ENCODE assay signal across 9 cellular contexts in genomic region chr19:51552996-51553725, GRCh38. TPM values are rescaled to one million over a fixed set of nuclear protein-coding genes. Genes with fewer than 3 reads are reported as not detected.
DNase-seq lines count a peak whose midpoint lies in the region; ATAC-seq, FAIRE-seq and TF ChIP-seq lines count a peak whose summit lies in the region.
"Had no signal": no experiment of that assay in that cellular context is flagged by ENCODE, and none has a peak within 500 bp of the region (broad histone marks: within the 10 kb centered on the region; RNA-seq: fewer than 3 reads in every experiment).

No MANE protein-coding gene starts in this region.

- CTCF ChIA-PET in Caco-2 (lab: Charles Lee): no interaction called here
- CTCF ChIA-PET in activated CD8-positive, alpha-beta T cell treated with anti-CD3 and anti-CD28 coated beads for 36 hours (lab: Charles Lee): interaction anchor here (1.6 to 2.1 kb wide), 2 partner anchors 80 to 131 kb away, joined by 5 read pairs; no protein-coding TSS in a partner anchor

- POLR2A ChIA-PET in Caco-2 (lab: Charles Lee): no interaction called here
- POLR2A ChIA-PET in activated CD8-positive, alpha-beta T cell treated with anti-CD3 and anti-CD28 coated beads for 36 hours (lab: Charles Lee): no interaction called here

- peaks cover 10% of the 10 kb centered on the region for H3K4me1 ChIP-seq in Caco-2

- H3K27me3 ChIP-seq in Caco-2 (replicated peaks; ENCODE audit: control insufficient read depth, insufficient read depth, low read length): no peaks in the 10 kb centered on the region

- H3K9me3 Mint-ChIP-seq in Caco-2 (ENCODE audit: unreplicated experiment): no peaks in the 10 kb centered on the region
- no peaks in the 10 kb centered on the region for H3K9me3 Mint-ChIP-seq in activated CD8-positive, alpha-beta T cell treated with anti-CD3 and anti-CD28 coated beads for 36 hours
- H3K9me3 Mint-ChIP-seq in activated T-helper 2 cell treated with anti-CD3 and anti-CD28 coated beads, Interferon-gamma antibody, Interleukin-2, Interleukin-4, amounts not matched to agents 10 μg/mL and 5 μg/mL and 100 μg/mL, durations not matched to agents 14 hours and 24 hours and 36 hours: no peaks in the 10 kb centered on the region

- H3K4me3 ChIP-seq in Caco-2 (ENCODE audit: low read depth, low read length): no peak overlapping the region

- DNase-seq in Caco-2 (peak; percentile 83 to 88), Kasumi-1 (lab: John Stamatoyannopoulos, UW) (peak; percentile 56), frontal cortex (ENCODE audit: low spot score in 2 of 2) (peak; percentile 10 to 33), pons (ENCODE audit: low spot score) (peak; percentile 35), NCI-H1105 treated with DMSO at 0.1 percent for 48 hours (lab: John Stamatoyannopoulos, UW) (no peak)
- DNase-seq in activated CD8-positive, alpha-beta T cell treated with anti-CD3 and anti-CD28 coated beads for 36 hours: peak; percentile 52
- no peak for DNase-seq in activated T-helper 2 cell treated with anti-CD3 and anti-CD28 coated beads, Interferon-gamma antibody, Interleukin-2, Interleukin-4, amounts not matched to agents 10 μg/mL and 5 μg/mL and 100 μg/mL, durations not matched to agents 14 hours and 24 hours and 36 hours (ENCODE audit: low spot score)

- H3K27ac Mint-ChIP-seq in Caco-2 (ENCODE audit: unreplicated experiment): no peak overlapping the region
- H3K27ac Mint-ChIP-seq in activated CD8-positive, alpha-beta T cell treated with anti-CD3 and anti-CD28 coated beads for 36 hours: no peak overlapping the region
- no peak overlapping the region for H3K27ac Mint-ChIP-seq in activated T-helper 2 cell treated with anti-CD3 and anti-CD28 coated beads, Interferon-gamma antibody, Interleukin-2, Interleukin-4, amounts not matched to agents 10 μg/mL and 5 μg/mL and 100 μg/mL, durations not matched to agents 14 hours and 24 hours and 36 hours
- H3K27ac Mint-ChIP-seq: activated naive CD4-positive, alpha-beta T cell treated with anti-CD3 and anti-CD28 coated beads, Interleukin-2, amount 50 U/mL, for 24 hours had no signal

- H3K4me1 Mint-ChIP-seq in Caco-2 (ENCODE audit: low read depth, unreplicated experiment): peaks cover 8% of the 10 kb centered on the region
- H3K4me1 Mint-ChIP-seq in activated CD8-positive, alpha-beta T cell treated with anti-CD3 and anti-CD28 coated beads for 36 hours (ENCODE audit: low read depth): peaks cover 10% of the 10 kb centered on the region
- peaks cover 38% of the 10 kb centered on the region for H3K4me1 Mint-ChIP-seq in activated T-helper 2 cell treated with anti-CD3 and anti-CD28 coated beads, Interferon-gamma antibody, Interleukin-2, Interleukin-4, amounts not matched to agents 10 μg/mL and 5 μg/mL and 100 μg/mL, durations not matched to agents 14 hours and 24 hours and 36 hours (ENCODE audit: low read depth)

- no peaks in the 10 kb centered on the region for H3K36me3 ChIP-seq in Caco-2 (ENCODE audit: control insufficient read depth, insufficient read depth, low read length)

- H3K4me3 Mint-ChIP-seq in Caco-2 (ENCODE audit: unreplicated experiment): no peak overlapping the region
- H3K4me3 Mint-ChIP-seq in activated CD8-positive, alpha-beta T cell treated with anti-CD3 and anti-CD28 coated beads for 36 hours: no peak overlapping the region
- no peak overlapping the region for H3K4me3 Mint-ChIP-seq in activated T-helper 2 cell treated with anti-CD3 and anti-CD28 coated beads, Interferon-gamma antibody, Interleukin-2, Interleukin-4, amounts not matched to agents 10 μg/mL and 5 μg/mL and 100 μg/mL, durations not matched to agents 14 hours and 24 hours and 36 hours (ENCODE audit: low read depth)
- H3K4me3 Mint-ChIP-seq: activated naive CD4-positive, alpha-beta T cell treated with anti-CD3 and anti-CD28 coated beads, Interleukin-2, amount 50 U/mL, for 24 hours had no signal

- peaks cover 6% of the 10 kb centered on the region; the same call in 1 of the 2 replicates for H3K9me3 ChIP-seq in Caco-2

- no peak for ATAC-seq in activated CD8-positive, alpha-beta T cell treated with anti-CD3 and anti-CD28 coated beads for 36 hours
- ATAC-seq in GM21381 (IDR thresholded peaks at IDR 0.05; ENCODE audit: unreplicated experiment): no peak

- no peaks in the 10 kb centered on the region for H3K27me3 Mint-ChIP-seq in Caco-2 (ENCODE audit: insufficient read depth, unreplicated experiment)
- peaks cover 49% of the 10 kb centered on the region for H3K27me3 Mint-ChIP-seq in activated CD8-positive, alpha-beta T cell treated with anti-CD3 and anti-CD28 coated beads for 36 hours
- peaks cover 31% of the 10 kb centered on the region for H3K27me3 Mint-ChIP-seq in activated T-helper 2 cell treated with anti-CD3 and anti-CD28 coated beads, Interferon-gamma antibody, Interleukin-2, Interleukin-4, amounts not matched to agents 10 μg/mL and 5 μg/mL and 100 μg/mL, durations not matched to agents 14 hours and 24 hours and 36 hours (ENCODE audit: low read depth)

- no peaks in the 10 kb centered on the region for H3K36me3 Mint-ChIP-seq in Caco-2 (ENCODE audit: insufficient read depth, unreplicated experiment)
- H3K36me3 Mint-ChIP-seq in activated CD8-positive, alpha-beta T cell treated with anti-CD3 and anti-CD28 coated beads for 36 hours (ENCODE audit: low read depth): no peaks in the 10 kb centered on the region
- no peaks in the 10 kb centered on the region for H3K36me3 Mint-ChIP-seq in activated T-helper 2 cell treated with anti-CD3 and anti-CD28 coated beads, Interferon-gamma antibody, Interleukin-2, Interleukin-4, amounts not matched to agents 10 μg/mL and 5 μg/mL and 100 μg/mL, durations not matched to agents 14 hours and 24 hours and 36 hours (ENCODE audit: low read depth)
- H3K36me3 Mint-ChIP-seq: activated naive CD4-positive, alpha-beta T cell treated with anti-CD3 and anti-CD28 coated beads, Interleukin-2, amount 50 U/mL, for 24 hours had no signal

- no peak for TF ChIP-seq CTCF in Caco-2 (IDR thresholded peaks at IDR 0.05; ENCODE audit: insufficient read depth in 1 of 2, low read depth in 1 of 2, low read length in 1 of 2, severe bottlenecking in 1 of 2, unreplicated experiment in 1 of 2)
- no peak for TF ChIP-seq CTCF in activated CD8-positive, alpha-beta T cell treated with anti-CD3 and anti-CD28 coated beads for 36 hours (IDR thresholded peaks at IDR 0.05)

- no TSS peak for BruUV-seq in Caco-2 (replicated peaks; lab: Mats Ljungman, UMichigan)

- intact Hi-C loops in Caco-2 (cut with micrococcal nuclease; ENCODE audit: unreplicated experiment): no loop called here
- intact Hi-C loops in activated CD8-positive, alpha-beta T cell treated with anti-CD3 and anti-CD28 coated beads for 36 hours (cut with micrococcal nuclease): no loop called here
- intact Hi-C loops in activated T-helper 2 cell treated with anti-CD3 and anti-CD28 coated beads, Interferon-gamma antibody, Interleukin-2, Interleukin-4, amounts not matched to agents 10 μg/mL and 5 μg/mL and 100 μg/mL, durations not matched to agents 14 hours and 24 hours and 36 hours (cut with micrococcal nuclease): no loop called here

- FAIRE-seq in frontal cortex (lab: Jason Lieb, UNC): no peak

RNA-seq across cellular contexts. Expression of gene ZNF175, which starts 17.9 kb away (rescaled TPM):
- 8.7 and 11.5 TPM in 2 replicates for total RNA-seq in Caco-2 (2022)
- total RNA-seq in activated CD8-positive, alpha-beta T cell treated with anti-CD3 and anti-CD28 coated beads for 36 hours: 1 to 10 TPM; 6.6 to 8.0 TPM
- total RNA-seq in frontal cortex: 7.3 TPM
- total RNA-seq in activated T-helper 2 cell treated with anti-CD3 and anti-CD28 coated beads, Interferon-gamma antibody, Interleukin-2, Interleukin-4, amounts not matched to agents 10 μg/mL and 5 μg/mL and 100 μg/mL, durations not matched to agents 14 hours and 24 hours and 36 hours: 11.0 and 13.4 TPM in 2 replicates

RNA-seq across cellular contexts. Expression of gene SIGLEC6, which starts 21.7 kb away (rescaled TPM):
- total RNA-seq in Caco-2 (2022) (10.0 and 14.3 TPM in 2 replicates), frontal cortex (not detected)
- not detected for total RNA-seq in activated CD8-positive, alpha-beta T cell treated with anti-CD3 and anti-CD28 coated beads for 36 hours
- total RNA-seq in activated T-helper 2 cell treated with anti-CD3 and anti-CD28 coated beads, Interferon-gamma antibody, Interleukin-2, Interleukin-4, amounts not matched to agents 10 μg/mL and 5 μg/mL and 100 μg/mL, durations not matched to agents 14 hours and 24 hours and 36 hours: 1.2 and 1.7 TPM in 2 replicates

RNA-seq across cellular contexts. Expression of gene SIGLEC12, which starts 51.6 kb away (rescaled TPM):
- total RNA-seq in Caco-2 (2022): not detected in 2 replicates
- total RNA-seq in activated CD8-positive, alpha-beta T cell treated with anti-CD3 and anti-CD28 coated beads for 36 hours: under 1 TPM; 0.34 to 0.43 TPM
- not detected for total RNA-seq in frontal cortex
- total RNA-seq in activated T-helper 2 cell treated with anti-CD3 and anti-CD28 coated beads, Interferon-gamma antibody, Interleukin-2, Interleukin-4, amounts not matched to agents 10 μg/mL and 5 μg/mL and 100 μg/mL, durations not matched to agents 14 hours and 24 hours and 36 hours: 4.5 and 4.6 TPM in 2 replicates

Comparison
In these comparisons a context has a peak if more than half of its experiments do, and no peak if none do; other contexts are left out.
1. DNase-seq: peak in Caco-2 (2 of 2), Kasumi-1 (2 of 2), activated CD8-positive, alpha-beta T cell treated with anti-CD3 and anti-CD28 coated beads for 36 hours (single experiment), frontal cortex (2 of 2) and pons (single experiment); none in activated T-helper 2 cell treated with anti-CD3 and anti-CD28 coated beads, Interferon-gamma antibody, Interleukin-2, Interleukin-4, amounts not matched to agents 10 μg/mL and 5 μg/mL and 100 μg/mL, durations not matched to agents 14 hours and 24 hours and 36 hours (single experiment) and NCI-H1105 treated with DMSO at 0.1 percent for 48 hours (single experiment).